1 cellular context compared by ENCODE assay signal in the genomic region with DNA sequence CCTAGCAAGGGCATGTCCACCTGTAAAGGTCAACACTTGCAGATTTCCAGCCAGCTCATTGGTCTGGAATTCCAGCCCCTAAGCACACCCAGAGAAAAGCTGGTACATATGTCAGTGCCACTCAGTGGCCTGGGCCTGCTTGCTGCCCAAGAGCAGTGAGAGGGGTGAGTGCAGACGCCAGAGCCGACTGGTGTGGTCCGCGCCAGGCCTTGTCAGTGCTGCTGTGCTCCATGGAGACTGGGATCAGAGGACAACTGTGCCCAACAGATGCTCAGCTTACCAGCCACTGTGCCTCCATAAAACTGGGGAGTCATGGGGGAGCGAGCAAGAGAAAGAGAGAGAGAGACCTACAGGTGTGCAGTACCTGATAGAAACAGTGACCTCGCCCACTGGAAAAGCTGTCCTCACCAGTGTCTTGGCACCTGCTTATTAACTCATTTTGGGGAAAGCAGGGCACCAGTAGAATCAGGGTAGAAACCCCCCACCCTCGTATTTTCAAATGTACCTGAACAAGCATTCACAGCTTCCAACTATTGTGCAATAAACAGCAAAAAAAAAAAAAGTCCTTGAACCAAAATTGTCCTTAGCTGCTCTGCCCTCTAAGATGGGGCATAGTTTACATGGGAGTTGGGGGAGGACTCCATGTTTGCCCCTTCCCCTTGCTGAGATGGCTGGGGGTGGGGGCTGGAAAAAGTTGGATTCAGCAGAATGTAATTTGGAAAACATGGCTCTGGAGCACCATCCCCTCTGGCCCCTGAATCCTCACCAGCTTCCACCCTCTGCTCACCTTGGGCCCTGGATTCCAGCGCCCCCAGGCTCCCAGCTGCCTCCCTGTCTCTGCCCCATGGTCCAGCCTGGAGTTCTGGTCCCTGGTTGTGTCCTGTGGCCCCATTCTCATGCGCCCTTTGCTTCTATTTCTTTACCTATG.
TF ChIP-seq lines count a peak whose summit lies in the region.

No MANE protein-coding gene starts in this region.

TF ChIP-seq in GM12878, 131 proteins besides CTCF, POLR2A, EP300 and RAD21:
- TF ChIP-seq, protein P1, sequence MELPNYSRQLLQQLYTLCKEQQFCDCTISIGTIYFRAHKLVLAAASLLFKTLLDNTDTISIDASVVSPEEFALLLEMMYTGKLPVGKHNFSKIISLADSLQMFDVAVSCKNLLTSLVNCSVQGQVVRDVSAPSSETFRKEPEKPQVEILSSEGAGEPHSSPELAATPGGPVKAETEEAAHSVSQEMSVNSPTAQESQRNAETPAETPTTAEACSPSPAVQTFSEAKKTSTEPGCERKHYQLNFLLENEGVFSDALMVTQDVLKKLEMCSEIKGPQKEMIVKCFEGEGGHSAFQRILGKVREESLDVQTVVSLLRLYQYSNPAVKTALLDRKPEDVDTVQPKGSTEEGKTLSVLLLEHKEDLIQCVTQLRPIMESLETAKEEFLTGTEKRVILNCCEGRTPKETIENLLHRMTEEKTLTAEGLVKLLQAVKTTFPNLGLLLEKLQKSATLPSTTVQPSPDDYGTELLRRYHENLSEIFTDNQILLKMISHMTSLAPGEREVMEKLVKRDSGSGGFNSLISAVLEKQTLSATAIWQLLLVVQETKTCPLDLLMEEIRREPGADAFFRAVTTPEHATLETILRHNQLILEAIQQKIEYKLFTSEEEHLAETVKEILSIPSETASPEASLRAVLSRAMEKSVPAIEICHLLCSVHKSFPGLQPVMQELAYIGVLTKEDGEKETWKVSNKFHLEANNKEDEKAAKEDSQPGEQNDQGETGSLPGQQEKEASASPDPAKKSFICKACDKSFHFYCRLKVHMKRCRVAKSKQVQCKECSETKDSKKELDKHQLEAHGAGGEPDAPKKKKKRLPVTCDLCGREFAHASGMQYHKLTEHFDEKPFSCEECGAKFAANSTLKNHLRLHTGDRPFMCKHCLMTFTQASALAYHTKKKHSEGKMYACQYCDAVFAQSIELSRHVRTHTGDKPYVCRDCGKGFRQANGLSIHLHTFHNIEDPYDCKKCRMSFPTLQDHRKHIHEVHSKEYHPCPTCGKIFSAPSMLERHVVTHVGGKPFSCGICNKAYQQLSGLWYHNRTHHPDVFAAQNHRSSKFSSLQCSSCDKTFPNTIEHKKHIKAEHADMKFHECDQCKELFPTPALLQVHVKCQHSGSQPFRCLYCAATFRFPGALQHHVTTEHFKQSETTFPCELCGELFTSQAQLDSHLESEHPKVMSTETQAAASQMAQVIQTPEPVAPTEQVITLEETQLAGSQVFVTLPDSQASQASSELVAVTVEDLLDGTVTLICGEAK (IDR thresholded peaks at IDR 0.05; ENCODE audit: borderline replicate concordance) = no peak
